ENCODE assay signal across 8 cellular contexts in genomic region chr5:142024771-142025304, GRCh38. TPM values are rescaled to one million over a fixed set of nuclear protein-coding genes. Genes with fewer than 3 reads are reported as not detected.
DNase-seq lines count a peak whose midpoint lies in the region; ATAC-seq and TF ChIP-seq lines count a peak whose summit lies in the region.

No MANE protein-coding gene starts in this region.

- H3K4me3 ChIP-seq in PC-3 (ENCODE audit: low read length) (peak overlapping the region; percentile 71), esophagus (ENCODE audit: low read depth in 1 of 2, low read length in 2 of 2) (peak overlapping the region; percentile 41 to 61), mucosa of stomach (ENCODE audit: low read length) (peak overlapping the region; percentile 56)

- peak overlapping the region; percentile 94 for H2AFZ ChIP-seq in PC-3 (ENCODE audit: low read length)

- H3K79me2 ChIP-seq in PC-3 (ENCODE audit: low read length) = no peaks in the 10 kb centered on the region

- H3K9me2 ChIP-seq in PC-3 (replicated peaks; ENCODE audit: low read length) = no peaks in the 10 kb centered on the region

- H3K36me3 Mint-ChIP-seq in IgD-negative memory B cell = no peaks in the 10 kb centered on the region
- H3K36me3 Mint-ChIP-seq in activated T-cell treated with anti-CD3 and anti-CD28 coated beads, Interleukin-2, amount 50 U/mL, for 24 hours (ENCODE audit: low read depth) = no peaks in the 10 kb centered on the region

- WGBS in esophagus, 2 donors = 1% methylated on average over 26 of the region's 26 CpGs

- peak overlapping the region; percentile 77 to 97 (median 93) for H3K4me3 Mint-ChIP-seq in IgD-negative memory B cell
- H3K4me3 Mint-ChIP-seq in activated T-cell treated with anti-CD3 and anti-CD28 coated beads, Interleukin-2, amount 50 U/mL, for 24 hours = peak overlapping the region; percentile 84

- peaks cover 11 to 12% (median 11%) of the 10 kb centered on the region in 3 donors for H3K4me1 Mint-ChIP-seq in IgD-negative memory B cell
- H3K4me1 Mint-ChIP-seq in activated T-cell treated with anti-CD3 and anti-CD28 coated beads, Interleukin-2, amount 50 U/mL, for 24 hours (ENCODE audit: low read depth) = peaks cover 22% of the 10 kb centered on the region

- POLR2A ChIA-PET in PC-3 (lab: Charles Lee; ENCODE audit: unreplicated experiment) = interaction anchor here (0.5 to 0.6 kb wide), 2 partner anchors 36 to 192 kb away, joined by 3 to 4 read pairs; no protein-coding TSS in a partner anchor

- CTCF ChIA-PET in PC-3 (lab: Charles Lee) = interaction anchor here (1.0 kb wide), 1 partner anchor 13 kb away, joined by 4 read pairs; no protein-coding TSS in a partner anchor

- H3K9me3 ChIP-seq in PC-3 (ENCODE audit: low read length) (no peaks in the 10 kb centered on the region), esophagus (ENCODE audit: control insufficient read depth in 2 of 2, insufficient read depth in 1 of 2, low read depth in 1 of 2, low read length in 1 of 2) (no peaks in the 10 kb centered on the region), mucosa of stomach (ENCODE audit: control insufficient read depth, low read length) (no peaks in the 10 kb centered on the region)

- BruUV-seq in PC-3 (replicated peaks; lab: Mats Ljungman, UMichigan) = no TSS peak

- ATAC-seq in GM21619 (IDR thresholded peaks at IDR 0.05; ENCODE audit: unreplicated experiment) = peak; percentile 100
- peak; percentile 97 for ATAC-seq in PC-3

- peak overlapping the region; percentile 60 for H3K9ac ChIP-seq in PC-3 (ENCODE audit: low read length)
- peak overlapping the region; percentile 77 for H3K9ac ChIP-seq in mucosa of stomach (ENCODE audit: low read length)

- peaks cover 5% of the 10 kb centered on the region for H3F3A ChIP-seq in PC-3 (ENCODE audit: low read length, unreplicated experiment)

- H3K36me3 ChIP-seq in PC-3 (ENCODE audit: low read depth, low read length) (no peaks in the 10 kb centered on the region), esophagus (ENCODE audit: control insufficient read depth in 2 of 2, insufficient read depth in 2 of 2, low read length in 1 of 2) (no peaks in the 10 kb centered on the region), mucosa of stomach (ENCODE audit: control insufficient read depth, insufficient read depth, low read length) (no peaks in the 10 kb centered on the region)

- peak overlapping the region; percentile 90 for H3K4me2 ChIP-seq in PC-3 (ENCODE audit: low read length)

- H4K20me1 ChIP-seq in PC-3 (ENCODE audit: low read length) = no peaks in the 10 kb centered on the region

- H3K27me3 Mint-ChIP-seq in IgD-negative memory B cell = no peaks in the 10 kb centered on the region
- H3K27me3 Mint-ChIP-seq in activated T-cell treated with anti-CD3 and anti-CD28 coated beads, Interleukin-2, amount 50 U/mL, for 24 hours = no peaks in the 10 kb centered on the region

- DNase-seq in DMS153 treated with DMSO at 0.1 percent for 48 hours (lab: John Stamatoyannopoulos, UW; ENCODE audit: unreplicated experiment) (peak; percentile 43), PC-3 (peak; percentile 83)
- peak; percentile 87 for DNase-seq in activated T-cell treated with anti-CD3 and anti-CD28 coated beads, Interleukin-2, amount 50 U/mL, for 24 hours
- peak; percentile 53 to 67 for DNase-seq in stimulated activated CD8-positive, alpha-beta memory T cell treated with anti-CD3 and anti-CD28 coated beads, Interleukin-4, amount 100 ng/mL, for 4 hours (ENCODE audit: low read depth in 2 of 2, low spot score in 1 of 2)

- H3K27ac ChIP-seq in PC-3 (ENCODE audit: low read length) (peak overlapping the region; percentile 76), esophagus (ENCODE audit: low read depth in 2 of 2, low read length in 1 of 2) (peak overlapping the region; percentile 86 to 94)

- peak overlapping the region; percentile 82 to 98 (median 97) for H3K27ac Mint-ChIP-seq in IgD-negative memory B cell
- H3K27ac Mint-ChIP-seq in activated T-cell treated with anti-CD3 and anti-CD28 coated beads, Interleukin-2, amount 50 U/mL, for 24 hours = peak overlapping the region; percentile 96

- no peak for TF ChIP-seq CTCF in PC-3 (conservative IDR thresholded peaks at IDR 0.05; ENCODE audit: low read depth, low read length)

- H3K9me3 Mint-ChIP-seq in IgD-negative memory B cell = peaks cover 2 to 6% (median 4%) of the 10 kb centered on the region in 3 donors
- peaks cover 5% of the 10 kb centered on the region for H3K9me3 Mint-ChIP-seq in activated T-cell treated with anti-CD3 and anti-CD28 coated beads, Interleukin-2, amount 50 U/mL, for 24 hours

- intact Hi-C loops in PC-3 (cut with micrococcal nuclease) = loop anchor here (1.0 to 2.0 kb wide), 3 partner anchors 9 to 96 kb away; no protein-coding TSS in a partner anchor

- no peaks in the 10 kb centered on the region for H3K27me3 ChIP-seq in PC-3 (ENCODE audit: low read length)
- H3K27me3 ChIP-seq in esophagus (ENCODE audit: control insufficient read depth in 1 of 2, insufficient read depth in 2 of 2, low read length in 2 of 2) = no peaks in the 10 kb centered on the region
- no peaks in the 10 kb centered on the region for H3K27me3 ChIP-seq in mucosa of stomach (ENCODE audit: control insufficient read depth, insufficient read depth, low read length)

- H3K4me1 ChIP-seq in PC-3 (ENCODE audit: insufficient read depth, low read length) (peaks cover 31% of the 10 kb centered on the region), esophagus (ENCODE audit: control insufficient read depth in 2 of 2, insufficient read depth in 2 of 2, low read length in 1 of 2) (no peaks in the 10 kb centered on the region), mucosa of stomach (ENCODE audit: control insufficient read depth, insufficient read depth, low read length) (peaks cover 8% of the 10 kb centered on the region)

RNA-seq across cellular contexts. Expression of gene GNPDA1, which starts 12.0 kb away (rescaled TPM):
- polyA plus RNA-seq in IgD-negative memory B cell = 15.9 TPM
- 34.7 and 36.1 TPM in 2 replicates for total RNA-seq in PC-3 (2014; rRNA removed)
- polyA plus RNA-seq in esophagus = 1 to 10 TPM; 6.2 to 8.5 TPM

RNA-seq across cellular contexts. Expression of gene RNF14, which starts 55.9 kb away (rescaled TPM):
- polyA plus RNA-seq in IgD-negative memory B cell (29.4 TPM), esophagus (10 to 100 TPM in 1 of 2 donors, 1 to 10 TPM in 1; 7.9 to 14.8 TPM)
- total RNA-seq in PC-3 (2014; rRNA removed) = 32.1 and 49.8 TPM in 2 replicates

Comparison
In these comparisons a context has a peak if more than half of its experiments do, and no peak if none do; other contexts are left out.
1. Peak in every context shown above with its lines: DNase-seq, ATAC-seq, H3K4me3 ChIP-seq and H3K27ac ChIP-seq.